Comparison of ENCODE assay signal across 8 cellular contexts in genomic region chr7:142797342-142797798, GRCh38. TPM values are rescaled to one million over a fixed set of nuclear protein-coding genes. Genes with fewer than 3 reads are reported as not detected.
DNase-seq lines count a peak whose midpoint lies in the region; ATAC-seq and TF ChIP-seq lines count a peak whose summit lies in the region.

No MANE protein-coding gene starts in this region.

- H3K4me3 ChIP-seq in DND-41 (ENCODE audit: low read depth in 1 of 2, low read length in 2 of 2) (peak overlapping the region; percentile 42 to 60), skeletal muscle tissue (ENCODE audit: low read length in 3 of 3) (peak overlapping the region; percentile 46 to 61 (median 59))

- TF ChIP-seq CTCF in DND-41 (IDR thresholded peaks at IDR 0.05; ENCODE audit: borderline replicate concordance, extremely low read depth, low read length, poor library complexity, severe bottlenecking) (no peak), GM20000 (IDR thresholded peaks at IDR 0.05; ENCODE audit: extremely low read depth, missing control alignments) (no peak)

- no peaks in the 10 kb centered on the region for H3K27me3 ChIP-seq in DND-41 (ENCODE audit: insufficient read depth, low read length, poor library complexity)
- H3K27me3 ChIP-seq in skeletal muscle tissue (ENCODE audit: control insufficient read depth in 3 of 3, insufficient read depth in 3 of 3, low read length in 3 of 3): peaks cover 38 to 54% (median 50%) of the 10 kb centered on the region in 3 donors

- peak; percentile 63 for DNase-seq in DND-41
- DNase-seq in germinal center (ENCODE audit: low spot score): peak; percentile 20
- no peak for DNase-seq in GM19240 (ENCODE audit: insufficient read length, low spot score)
- no peak for DNase-seq in NCI-H1930 (lab: John Stamatoyannopoulos, UW)
- no peak for DNase-seq in GM20000 (ENCODE audit: low spot score)

- peak; percentile 31; the same call in 1 of the 2 replicates for TF ChIP-seq POLR2A in Raji (IDR thresholded peaks at IDR 0.05; ENCODE audit: insufficient read depth, low read depth, low read length)

- H4K20me1 ChIP-seq in DND-41 (ENCODE audit: insufficient read depth, low read length): no peaks in the 10 kb centered on the region

- peak overlapping the region; percentile 99 for H3K9ac ChIP-seq in DND-41 (ENCODE audit: low read depth, low read length)
- peak overlapping the region in 2 of 3 donors; percentile 23 to 57 for H3K9ac ChIP-seq in skeletal muscle tissue (ENCODE audit: low read depth in 1 of 3, low read length in 3 of 3)

- H3K9me3 ChIP-seq in DND-41 (ENCODE audit: insufficient read depth, low read length, severe bottlenecking) (no peaks in the 10 kb centered on the region), skeletal muscle tissue (ENCODE audit: control insufficient read depth in 3 of 3, low read length in 3 of 3) (no peaks in the 10 kb centered on the region)

- H3K4me1 ChIP-seq in DND-41 (ENCODE audit: insufficient read depth, low read length) (peaks cover 78% of the 10 kb centered on the region), skeletal muscle tissue (ENCODE audit: control insufficient read depth in 3 of 3, insufficient read depth in 3 of 3, low read length in 3 of 3) (peaks cover 12 to 17% (median 15%) of the 10 kb centered on the region in 3 donors)

- no peak overlapping the region for H2AFZ ChIP-seq in DND-41 (ENCODE audit: low read depth, low read length)

- no peak for ATAC-seq in DND-41 (ENCODE audit: insufficient read depth, low read depth)
- ATAC-seq in GM21786 (IDR thresholded peaks at IDR 0.05; ENCODE audit: unreplicated experiment): peak; percentile 27

- H3K36me3 ChIP-seq in DND-41 (ENCODE audit: insufficient read depth, low read length) (peaks cover 74% of the 10 kb centered on the region), skeletal muscle tissue (ENCODE audit: control insufficient read depth in 3 of 3, insufficient read depth in 3 of 3, low read length in 3 of 3) (no peaks in the 10 kb centered on the region)

- H3K27ac ChIP-seq in DND-41 (ENCODE audit: low read length) (peak overlapping the region; percentile 97), skeletal muscle tissue (ENCODE audit: low read depth, low read length) (peak overlapping the region; percentile 47)

- H3K79me2 ChIP-seq in DND-41 (ENCODE audit: insufficient read depth, low read length): peaks cover 91% of the 10 kb centered on the region

- peak overlapping the region; percentile 61 for H3K4me2 ChIP-seq in DND-41 (ENCODE audit: insufficient read depth, low read length)

RNA-seq across cellular contexts. Expression of gene PRSS2, which starts 26.6 kb away (rescaled TPM):
- not detected for total RNA-seq in skeletal muscle tissue

RNA-seq across cellular contexts. Expression of gene PRSS1, which starts 48.1 kb away (rescaled TPM):
- total RNA-seq in skeletal muscle tissue: not detected

RNA-seq across cellular contexts. Expression of gene EPHB6, which starts 57.5 kb away (rescaled TPM):
- total RNA-seq in skeletal muscle tissue: 1.0 TPM

Comparison
In these comparisons a context has a peak if more than half of its experiments do, and no peak if none do; other contexts are left out.
1. DNase-seq: peak in DND-41 (single experiment) and germinal center (single experiment); none in GM19240 (single experiment), NCI-H1930 (0 of 2) and GM20000 (single experiment).